2 cellular contexts compared by ENCODE assay signal in genomic region chr19:33174186-33174585, GRCh38.
TF ChIP-seq lines count a peak whose summit lies in the region.

No MANE protein-coding gene starts in this region.

TF ChIP-seq in A549, 52 proteins besides CTCF, POLR2A, EP300 and RAD21:
- TF ChIP-seq FOXS1 (CRISPR knock-in tag; IDR thresholded peaks at IDR 0.05) (no peak), PBX3 (IDR thresholded peaks at IDR 0.05) (no peak)
TF ChIP-seq in A549: peak in this region for 0.

TF ChIP-seq in IMR-90, 13 proteins besides CTCF, POLR2A, EP300 and RAD21:
- TF ChIP-seq SMC3 (IDR thresholded peaks at IDR 0.05; ENCODE audit: low read depth, low read length), result no peak
- no peak for TF ChIP-seq CHD1 (IDR thresholded peaks at IDR 0.05; ENCODE audit: low read depth, low read length)
- TF ChIP-seq ELK1 (IDR thresholded peaks at IDR 0.05; ENCODE audit: borderline replicate concordance, low read depth, low read length), result no peak
- no peak for TF ChIP-seq RFX5 (IDR thresholded peaks at IDR 0.05; ENCODE audit: low read depth, low read length)
- no peak for TF ChIP-seq FOS (IDR thresholded peaks at IDR 0.05; ENCODE audit: low read depth, low read length)
- TF ChIP-seq MXI1 (IDR thresholded peaks at IDR 0.05; ENCODE audit: borderline replicate concordance, low read depth, low read length), result no peak
- no peak for TF ChIP-seq MAFK (IDR thresholded peaks at IDR 0.05; ENCODE audit: low read depth, low read length)
- no peak for TF ChIP-seq BHLHE40 (IDR thresholded peaks at IDR 0.05; ENCODE audit: low read depth, low read length)
- TF ChIP-seq MAZ (IDR thresholded peaks at IDR 0.05; ENCODE audit: borderline replicate concordance, low read depth, low read length), result no peak
- no peak for TF ChIP-seq CEBPB (IDR thresholded peaks at IDR 0.05; ENCODE audit: low read depth, low read length)
- TF ChIP-seq NFE2L2 (IDR thresholded peaks at IDR 0.05; ENCODE audit: low read depth, low read length), result no peak
- no peak for TF ChIP-seq RCOR1 (IDR thresholded peaks at IDR 0.05; ENCODE audit: insufficient replicate concordance, low read length)
- TF ChIP-seq USF2 (IDR thresholded peaks at IDR 0.05; ENCODE audit: low read depth, low read length), result no peak
TF ChIP-seq in IMR-90: peak in this region for 0.
